Comparison of ENCODE assay signal across 20 cellular contexts in the genomic region with DNA sequence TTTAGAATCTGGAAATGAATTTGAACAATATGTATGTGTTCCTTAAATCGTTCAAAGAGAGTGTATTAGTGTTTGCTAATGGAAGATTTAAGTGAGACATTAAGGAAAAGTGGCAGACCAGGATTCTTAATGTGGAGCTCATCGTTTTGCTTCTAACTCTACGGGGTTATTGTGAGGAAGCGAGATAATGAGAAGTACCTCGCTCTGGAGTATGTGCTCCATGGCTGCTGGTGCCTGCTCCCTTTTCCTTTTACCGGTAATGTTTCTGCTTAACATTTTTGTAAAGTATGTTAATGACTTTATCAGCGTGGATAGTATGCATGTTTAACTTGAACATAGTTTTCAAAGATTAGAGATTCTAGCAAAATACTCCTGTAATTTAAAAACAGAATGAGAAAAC. TPM values are rescaled to one million over a fixed set of nuclear protein-coding genes. Genes with fewer than 3 reads are reported as not detected.
DNase-seq lines count a peak whose midpoint lies in the region; ATAC-seq and TF ChIP-seq lines count a peak whose summit lies in the region.
"Had no signal": no experiment of that assay in that cellular context is flagged by ENCODE, and none has a peak within 500 bp of the region (broad histone marks: within the 10 kb centered on the region; RNA-seq: fewer than 3 reads in every experiment).

No MANE protein-coding gene starts in this region.

- H3K4me1 ChIP-seq in Caco-2 (peaks cover 72% of the 10 kb centered on the region), ascending aorta (peaks cover 0 to 7% of the 10 kb centered on the region in 2 donors), mesenchymal stem cell (ENCODE audit: control insufficient read depth, insufficient read depth, low read depth, low read length) (peaks cover 1% of the 10 kb centered on the region)

- no peaks in the 10 kb centered on the region for H3K9me3 ChIP-seq in Caco-2
- H3K9me3 ChIP-seq in ascending aorta: no peaks in the 10 kb centered on the region
- no peaks in the 10 kb centered on the region for H3K9me3 ChIP-seq in mesenchymal stem cell (ENCODE audit: control insufficient read depth, low read length)
- H3K9me3 ChIP-seq: pancreas had no signal

- no peak overlapping the region for H3K18ac ChIP-seq in mesenchymal stem cell (ENCODE audit: low read depth in 1 of 2, low read length in 2 of 2)

- 87% methylated on average over 5 of the region's 7 CpGs for WGBS in mesenchymal stem cell

- H4K8ac ChIP-seq in mesenchymal stem cell (ENCODE audit: low read length): no peak overlapping the region

- no peak overlapping the region for H3K23ac ChIP-seq in mesenchymal stem cell (ENCODE audit: low read length in 2 of 2)

- CTCF ChIA-PET in Caco-2 (lab: Charles Lee): interaction anchor here (1.3 kb wide), 1 partner anchor 14 kb away, joined by 3 read pairs; a partner anchor contains a TSS

- H3K27me3 ChIP-seq in Caco-2 (replicated peaks; ENCODE audit: control insufficient read depth, insufficient read depth, low read length) (no peaks in the 10 kb centered on the region), ascending aorta (no peaks in the 10 kb centered on the region), mesenchymal stem cell (ENCODE audit: control insufficient read depth in 1 of 2, insufficient read depth in 1 of 2, low read length in 2 of 2) (no peaks in the 10 kb centered on the region)
- H3K27me3 ChIP-seq: brain microvascular endothelial cell, pancreas had no signal

- TF ChIP-seq CTCF in Caco-2 (IDR thresholded peaks at IDR 0.05; ENCODE audit: insufficient read depth in 1 of 2, low read depth in 1 of 2, low read length in 1 of 2, severe bottlenecking in 1 of 2, unreplicated experiment in 1 of 2) (no peak), ascending aorta (IDR thresholded peaks at IDR 0.05) (no peak)

- H3K27ac Mint-ChIP-seq in Caco-2 (ENCODE audit: unreplicated experiment): peak overlapping the region; percentile 64
- H3K27ac Mint-ChIP-seq: activated naive CD8-positive, alpha-beta T cell treated with anti-CD3 and anti-CD28 coated beads, Interleukin-2, amount 10 ng/mL, durations not matched to agents 7 days and 5 days; activated T-helper 17 cell treated with anti-CD3 and anti-CD28 coated beads, Interleukin-2, amount 50 U/mL, for 72 hours had no signal

- H3K27ac ChIP-seq in ascending aorta (peak overlapping the region; percentile 0 to 19), mesenchymal stem cell (ENCODE audit: low read length, poor library complexity, severe bottlenecking) (no peak overlapping the region)
- H3K27ac ChIP-seq: brain microvascular endothelial cell, pancreas had no signal

- no peak overlapping the region for H3K9ac ChIP-seq in mesenchymal stem cell (ENCODE audit: low read length)

- POLR2A ChIA-PET in Caco-2 (lab: Charles Lee): no interaction called here

- H3K79me1 ChIP-seq in mesenchymal stem cell (replicated peaks; ENCODE audit: low read length, poor library complexity, severe bottlenecking): peaks cover 7% of the 10 kb centered on the region

- H3K27me3 Mint-ChIP-seq in Caco-2 (ENCODE audit: insufficient read depth, unreplicated experiment): no peaks in the 10 kb centered on the region
- H3K27me3 Mint-ChIP-seq: activated naive CD8-positive, alpha-beta T cell treated with anti-CD3 and anti-CD28 coated beads, Interleukin-2, amount 10 ng/mL, durations not matched to agents 7 days and 5 days; activated T-helper 17 cell treated with anti-CD3 and anti-CD28 coated beads, Interleukin-2, amount 50 U/mL, for 72 hours had no signal

- H2BK15ac ChIP-seq in mesenchymal stem cell (ENCODE audit: low read depth, poor library complexity, severe bottlenecking): no peak overlapping the region

- no peak overlapping the region for H3K14ac ChIP-seq in mesenchymal stem cell (ENCODE audit: low read length in 2 of 2)

- H4K91ac ChIP-seq in mesenchymal stem cell (ENCODE audit: low read length): no peak overlapping the region

- intact Hi-C loops in Caco-2 (cut with micrococcal nuclease; ENCODE audit: unreplicated experiment): loop anchor here (10.0 kb wide), 1 partner anchor 472 kb away; no protein-coding TSS in a partner anchor
- intact Hi-C loops in ascending aorta (cut with DNase I): no loop called here
- intact Hi-C loops in sciatic nerve (cut with DNase I): no loop called here

- no peak overlapping the region for H3K4ac ChIP-seq in mesenchymal stem cell (ENCODE audit: low read depth in 1 of 2, low read length in 2 of 2)

- peak; percentile 42 for ATAC-seq in sciatic nerve
- no peak for ATAC-seq in GM21825 (IDR thresholded peaks at IDR 0.05; ENCODE audit: unreplicated experiment)
- ATAC-seq: activated T-helper 17 cell treated with anti-CD3 and anti-CD28 coated beads, Interleukin-2, amount 50 U/mL, for 72 hours; left lobe of liver had no signal

- peaks cover 94% of the 10 kb centered on the region for H3K36me3 Mint-ChIP-seq in Caco-2 (ENCODE audit: insufficient read depth, unreplicated experiment)

- no peak overlapping the region for H2BK5ac ChIP-seq in mesenchymal stem cell (ENCODE audit: low read depth, low read length, poor library complexity, severe bottlenecking)

- peak overlapping the region; percentile 10 for H2AFZ ChIP-seq in mesenchymal stem cell (ENCODE audit: low read depth, low read length)

- DNase-seq in Caco-2: no peak
- DNase-seq in ascending aorta (ENCODE audit: low spot score in 2 of 2): no peak
- DNase-seq in mesenchymal stem cell: no peak
- no peak for DNase-seq in sciatic nerve (ENCODE audit: low spot score)
- no peak for DNase-seq in NCI-H1417 treated with DMSO at 0.1 percent for 48 hours (lab: John Stamatoyannopoulos, UW)
- DNase-seq in AG08396 (ENCODE audit: low spot score): no peak
- DNase-seq in amygdala (lab: John Stamatoyannopoulos, UW): no peak
- DNase-seq: ACHN; activated CD4-positive, alpha-beta T cell treated with anti-CD3 and anti-CD28 coated beads for 1 hour; activated naive CD8-positive, alpha-beta T cell treated with anti-CD3 and anti-CD28 coated beads, Interleukin-2, amount 10 ng/mL, durations not matched to agents 7 days and 5 days; brain microvascular endothelial cell; cortex of kidney; DMS153; NCI-H2029; NCI-H524; pancreas; stimulated activated CD4-positive, alpha-beta T cell treated with anti-CD3 and anti-CD28 coated beads, Interleukin-4, amount 100 ng/mL, for 1 hour had no signal

- no peaks in the 10 kb centered on the region for H3K9me3 Mint-ChIP-seq in Caco-2 (ENCODE audit: unreplicated experiment)
- H3K9me3 Mint-ChIP-seq: activated naive CD8-positive, alpha-beta T cell treated with anti-CD3 and anti-CD28 coated beads, Interleukin-2, amount 10 ng/mL, durations not matched to agents 7 days and 5 days; activated T-helper 17 cell treated with anti-CD3 and anti-CD28 coated beads, Interleukin-2, amount 50 U/mL, for 72 hours had no signal

- H3K36me3 ChIP-seq in Caco-2 (ENCODE audit: control insufficient read depth, insufficient read depth, low read length) (peaks cover 7% of the 10 kb centered on the region), ascending aorta (peaks cover 0 to 14% of the 10 kb centered on the region in 2 donors), mesenchymal stem cell (ENCODE audit: control insufficient read depth in 1 of 2, insufficient read depth in 2 of 2, low read depth in 1 of 2, low read length in 2 of 2) (peaks cover 0 to 3% of the 10 kb centered on the region in 2 experiments)
- H3K36me3 ChIP-seq: brain microvascular endothelial cell had no signal

- no peak overlapping the region for H3K4me3 Mint-ChIP-seq in Caco-2 (ENCODE audit: unreplicated experiment)
- H3K4me3 Mint-ChIP-seq: activated naive CD8-positive, alpha-beta T cell treated with anti-CD3 and anti-CD28 coated beads, Interleukin-2, amount 10 ng/mL, durations not matched to agents 7 days and 5 days; activated T-helper 17 cell treated with anti-CD3 and anti-CD28 coated beads, Interleukin-2, amount 50 U/mL, for 72 hours had no signal

- no peak overlapping the region for H3K4me2 ChIP-seq in mesenchymal stem cell (ENCODE audit: low read length, poor library complexity, severe bottlenecking)

- H2BK12ac ChIP-seq in mesenchymal stem cell (ENCODE audit: low read length in 2 of 2): no peak overlapping the region

- no peak overlapping the region for H2AK5ac ChIP-seq in mesenchymal stem cell (ENCODE audit: low read length, severe bottlenecking)

- H3K4me3 ChIP-seq in Caco-2 (ENCODE audit: low read depth, low read length) (no peak overlapping the region), ascending aorta (no peak overlapping the region), mesenchymal stem cell (ENCODE audit: insufficient read depth in 1 of 2, low read depth in 1 of 2, low read length in 2 of 2) (no peak overlapping the region)
- H3K4me3 ChIP-seq: pancreas had no signal

- no TSS peak for BruUV-seq in Caco-2 (replicated peaks; lab: Mats Ljungman, UMichigan)

- peaks cover 57% of the 10 kb centered on the region for H3K4me1 Mint-ChIP-seq in Caco-2 (ENCODE audit: low read depth, unreplicated experiment)
- H3K4me1 Mint-ChIP-seq: activated T-helper 17 cell treated with anti-CD3 and anti-CD28 coated beads, Interleukin-2, amount 50 U/mL, for 72 hours had no signal

- no peak overlapping the region for H2BK120ac ChIP-seq in mesenchymal stem cell (ENCODE audit: low read depth, low read length)

RNA-seq across cellular contexts. Expression of a gene that starts 13.7 kb away (rescaled TPM):
- total RNA-seq in Caco-2 (2022): 80.1 and 103 TPM in 2 replicates
- 1.3 TPM for total RNA-seq in ascending aorta
- polyA plus RNA-seq in mesenchymal stem cell (2013, experiment 1 of 2): 5.2 TPM
- polyA plus RNA-seq in mesenchymal stem cell (2013, experiment 2 of 2): 6.0 TPM
- total RNA-seq in sciatic nerve: 83.6 TPM

Comparison
In these comparisons a context has a peak if more than half of its experiments do, and no peak if none do; other contexts are left out.
1. RNA of a gene that starts 13.7 kb away (total RNA-seq): 83.6 TPM in sciatic nerve (single experiment) and 80.1 to 103 TPM in Caco-2; 1.3 TPM in ascending aorta (single experiment); every median in the first group is over 10 times any median in the second.